Comparison of ENCODE assay signal across 8 cellular contexts in genomic region chr6:32894085-32895005, GRCh38. TPM values are rescaled to one million over a fixed set of nuclear protein-coding genes. Genes with fewer than 3 reads are reported as not detected.
DNase-seq lines count a peak whose midpoint lies in the region; ATAC-seq and TF ChIP-seq lines count a peak whose summit lies in the region.

No MANE protein-coding gene starts in this region.

- TF ChIP-seq CTCF in choroid plexus epithelial cell (conservative IDR thresholded peaks at IDR 0.05; ENCODE audit: low read depth, low read length), result no peak

- no peaks in the 10 kb centered on the region for H3K27me3 ChIP-seq in layer of hippocampus (ENCODE audit: control insufficient read depth, insufficient read depth, low read length)

- DNase-seq in Ammon's horn (ENCODE audit: low spot score), result peak; percentile 96
- DNase-seq in NCI-H460 (ENCODE audit: extremely low read depth, low read depth), result peak; percentile 77
- DNase-seq in activated CD4-positive, alpha-beta T cell treated with anti-CD3 and anti-CD28 coated beads for 24 hours (ENCODE audit: low read depth in 2 of 2), result peak; percentile 95 to 97
- peak; percentile 92 for DNase-seq in choroid plexus epithelial cell (ENCODE audit: low read depth)
- peak; percentile 90 to 97 (median 92) for DNase-seq in stimulated activated CD4-positive, alpha-beta T cell treated with anti-CD3 and anti-CD28 coated beads, Interleukin-1b, Interleukin-23, amount 100 ng/mL, for 24 hours (ENCODE audit: low read depth in 4 of 4, low spot score in 1 of 4)

- peak overlapping the region; percentile 81 for H3K27ac ChIP-seq in layer of hippocampus (ENCODE audit: low read depth, low read length)

- peak; percentile 95 for ATAC-seq in HG03432 (IDR thresholded peaks at IDR 0.05; ENCODE audit: unreplicated experiment)

- TF ChIP-seq POLR2A in GM19193 (IDR thresholded peaks at IDR 0.05; ENCODE audit: extremely low read depth, insufficient read depth, insufficient read length), result peak; percentile 82

- H3K4me3 ChIP-seq in choroid plexus epithelial cell (ENCODE audit: low read depth, low read length), result peak overlapping the region; percentile 86

RNA-seq across cellular contexts. Expression of gene PSMB9, which starts 40.4 kb away (rescaled TPM):
- 20.3 and 21.4 TPM in 2 replicates for total RNA-seq in NCI-H460 (2014; rRNA removed; shearing (Covaris generic))
- polyA plus RNA-seq in NCI-H460 (2014; cell fraction: nucleus; rRNA removed), result 9.7 and 20.3 TPM in 2 replicates

RNA-seq across cellular contexts. Expression of gene TAP1, which starts 40.8 kb away (rescaled TPM):
- 49.3 and 49.4 TPM in 2 replicates for total RNA-seq in NCI-H460 (2014; rRNA removed; shearing (Covaris generic))
- polyA plus RNA-seq in NCI-H460 (2014; cell fraction: nucleus; rRNA removed), result 28.5 and 36.9 TPM in 2 replicates

RNA-seq across cellular contexts. Expression of gene HLA-DMB, which starts 46.5 kb away (rescaled TPM):
- not detected in 2 replicates for total RNA-seq in NCI-H460 (2014; rRNA removed; shearing (Covaris generic))
- polyA plus RNA-seq in NCI-H460 (2014; cell fraction: nucleus; rRNA removed), result not detected in 2 replicates

RNA-seq across cellular contexts. Expression of gene PSMB8, which starts 50.5 kb away (rescaled TPM):
- total RNA-seq in NCI-H460 (2014; rRNA removed; shearing (Covaris generic)), result 48.2 and 50.3 TPM in 2 replicates
- polyA plus RNA-seq in NCI-H460 (2014; cell fraction: nucleus; rRNA removed), result 47.3 and 52.9 TPM in 2 replicates

RNA-seq across cellular contexts. Expression of gene TAP2, which starts 55.8 kb away (rescaled TPM):
- total RNA-seq in NCI-H460 (2014; rRNA removed; shearing (Covaris generic)), result 29.8 and 30.7 TPM in 2 replicates
- polyA plus RNA-seq in NCI-H460 (2014; cell fraction: nucleus; rRNA removed), result 39.4 and 67.2 TPM in 2 replicates

Comparison
In these comparisons a context has a peak if more than half of its experiments do, and no peak if none do; other contexts are left out.
1. Peak in every context shown above with its lines: DNase-seq, ATAC-seq, H3K4me3 ChIP-seq and H3K27ac ChIP-seq.